Comparison of ENCODE assay signal across 1 cellular context in genomic region chr15:90101130-90101968, GRCh38.
TF ChIP-seq lines count a peak whose summit lies in the region.

No MANE protein-coding gene starts in this region.

TF ChIP-seq in K562, 482 proteins besides CTCF, POLR2A, EP300 and RAD21 (continued from another document and continues in another):
- TF ChIP-seq ZNF407 (IDR thresholded peaks at IDR 0.05; ENCODE audit: low read depth) (no peak), THRAP3 (IDR thresholded peaks at IDR 0.05; ENCODE audit: borderline replicate concordance) (no peak), ESRRB (CRISPR knock-in tag; IDR thresholded peaks at IDR 0.05; ENCODE audit: borderline replicate concordance) (no peak), MEF2D (tag; conservative IDR thresholded peaks at IDR 0.05; ENCODE audit: low read depth) (peak; percentile 46; the same call in 1 of the 2 replicates), RFX1 (IDR thresholded peaks at IDR 0.05) (peak; percentile 91), ATF2 (CRISPR knock-in tag; IDR thresholded peaks at IDR 0.05) (no peak), YY1 (IDR thresholded peaks at IDR 0.05; ENCODE audit: borderline replicate concordance in 1 of 3, control insufficient read depth in 1 of 3, extremely low read depth in 1 of 3, insufficient read depth in 3 of 3, insufficient read length in 1 of 3, insufficient replicate concordance in 2 of 3, low read depth in 1 of 3, low read length in 2 of 3) (peak in 1 of 3 experiments; percentile 17), SMC3 (conservative IDR thresholded peaks at IDR 0.05; ENCODE audit: insufficient read depth, low read depth, low read length) (no peak), SRSF9 (IDR thresholded peaks at IDR 0.05; ENCODE audit: borderline replicate concordance, low read depth, low read length) (no peak), E4F1 (CRISPR knock-in tag; IDR thresholded peaks at IDR 0.05; ENCODE audit: borderline replicate concordance) (no peak), ZBTB17 (CRISPR knock-in tag; IDR thresholded peaks at IDR 0.05) (no peak), ZNF766 (CRISPR knock-in tag; conservative IDR thresholded peaks at IDR 0.05) (no peak), NONO (IDR thresholded peaks at IDR 0.05; ENCODE audit: low read depth in 2 of 2, low read length in 1 of 2) (no peak), NFIC (IDR thresholded peaks at IDR 0.05) (no peak), LCOR (CRISPR knock-in tag; IDR thresholded peaks at IDR 0.05) (0 out of 2 replicates have a peak, but pooled peaks have one; percentile 29), DIDO1 (tag; IDR thresholded peaks at IDR 0.05; ENCODE audit: low read depth) (no peak), MEF2A (IDR thresholded peaks at IDR 0.05; ENCODE audit: control insufficient read depth, low read depth, low read length) (peak; percentile 81), DEAF1 (CRISPR knock-in tag; IDR thresholded peaks at IDR 0.05) (no peak), ZNF764 (CRISPR knock-in tag; IDR thresholded peaks at IDR 0.05; ENCODE audit: low read depth) (no peak), U2AF2 (optimal IDR thresholded peaks at IDR 0.05; ENCODE audit: low read depth, low read length) (no peak), ZNF77 (CRISPR knock-in tag; IDR thresholded peaks at IDR 0.05) (no peak), CLOCK (CRISPR knock-in tag; IDR thresholded peaks at IDR 0.05; ENCODE audit: borderline replicate concordance) (no peak), ZNF318 (IDR thresholded peaks at IDR 0.05; ENCODE audit: borderline replicate concordance in 1 of 2, low read depth in 1 of 2) (no peak), FOXK1 (CRISPR knock-in tag; IDR thresholded peaks at IDR 0.05; ENCODE audit: borderline replicate concordance) (peak; percentile 78; the same call in 1 of the 2 replicates), CEBPG (CRISPR knock-in tag; IDR thresholded peaks at IDR 0.05) (no peak), CEBPG (tag; conservative IDR thresholded peaks at IDR 0.05 in 1 of 2, IDR thresholded peaks at IDR 0.05 in 1 of 2) (no peak), NEUROD1 (IDR thresholded peaks at IDR 0.05; ENCODE audit: borderline replicate concordance, low read depth, low read length, partially characterized antibody) (no peak), KLF13 (tag; IDR thresholded peaks at IDR 0.05; ENCODE audit: borderline replicate concordance, low read depth) (no peak), IFI16 (CRISPR knock-in tag; IDR thresholded peaks at IDR 0.05) (no peak), MCM2 (IDR thresholded peaks at IDR 0.05; ENCODE audit: low read depth) (no peak), ATF1 (CRISPR knock-in tag; IDR thresholded peaks at IDR 0.05) (no peak), ATF1 (tag; IDR thresholded peaks at IDR 0.05) (0 out of 2 replicates have a peak, but pooled peaks have one; percentile 13), MAFF (IDR thresholded peaks at IDR 0.05; ENCODE audit: low read length) (peak; percentile 12; the same call in 1 of the 2 replicates)
